ENCODE assay signal across 23 cellular contexts in genomic region chr15:26729581-26729980, GRCh38. TPM values are rescaled to one million over a fixed set of nuclear protein-coding genes. Genes with fewer than 3 reads are reported as not detected.
"Had no signal": no experiment of that assay in that cellular context is flagged by ENCODE, and none has a peak within 500 bp of the region (broad histone marks: within the 10 kb centered on the region; RNA-seq: fewer than 3 reads in every experiment).

No MANE protein-coding gene starts in this region.

- DNase-seq: activated CD4-positive, alpha-beta memory T cell treated with anti-CD3 and anti-CD28 coated beads, Interleukin-2, amount 10 ng/mL, durations not matched to agents 7 days and 5 days; activated CD4-positive, alpha-beta T cell treated with anti-CD3 and anti-CD28 coated beads for 48 hours; activated effector memory CD4-positive, alpha-beta T cell treated with Interleukin-2 at 50 U/mL for 16 hours; activated naive CD4-positive, alpha-beta T cell treated with anti-CD3 and anti-CD28 coated beads for 36 hours; activated naive CD8-positive, alpha-beta T cell treated with anti-CD3 and anti-CD28 coated beads, Interleukin-2, amount 10 ng/mL, durations not matched to agents 7 days and 5 days; activated T-cell treated with anti-CD3 and anti-CD28 coated beads, Interleukin-2, amount 50 U/mL, for 72 hours; amniotic stem cell; effector memory CD4-positive, alpha-beta T cell; hippocampal formation; left ventricle myocardium superior; mammary epithelial cell; midbrain; natural killer cell; small intestine; stimulated activated CD8-positive, alpha-beta memory T cell treated with anti-CD3 and anti-CD28 coated beads, Interleukin-4, amount 100 ng/mL, for 48 hours; stimulated activated naive CD4-positive, alpha-beta T cell; upper lobe of left lung had no signal

- H3K36me3 ChIP-seq: breast epithelium, thoracic aorta, upper lobe of left lung had no signal

- H3K4me3 Mint-ChIP-seq: activated CD4-positive, alpha-beta memory T cell treated with anti-CD3 and anti-CD28 coated beads, Interleukin-2, amount 10 ng/mL, durations not matched to agents 7 days and 5 days; activated naive CD4-positive, alpha-beta T cell treated with anti-CD3 and anti-CD28 coated beads for 36 hours; activated naive CD8-positive, alpha-beta T cell treated with anti-CD3 and anti-CD28 coated beads, Interleukin-2, amount 10 ng/mL, durations not matched to agents 7 days and 5 days; activated T-cell treated with anti-CD3 and anti-CD28 coated beads, Interleukin-2, amount 50 U/mL, for 72 hours; central memory CD8-positive, alpha-beta T cell; natural killer cell had no signal

- H3K27ac Mint-ChIP-seq: activated CD4-positive, alpha-beta memory T cell treated with anti-CD3 and anti-CD28 coated beads, Interleukin-2, amount 10 ng/mL, durations not matched to agents 7 days and 5 days; activated naive CD4-positive, alpha-beta T cell treated with anti-CD3 and anti-CD28 coated beads for 36 hours; activated naive CD8-positive, alpha-beta T cell treated with anti-CD3 and anti-CD28 coated beads, Interleukin-2, amount 10 ng/mL, durations not matched to agents 7 days and 5 days; activated T-cell treated with anti-CD3 and anti-CD28 coated beads, Interleukin-2, amount 50 U/mL, for 72 hours; natural killer cell had no signal

- ATAC-seq: activated T-cell treated with anti-CD3 and anti-CD28 coated beads, Interleukin-2, amount 50 U/mL, for 72 hours; esophagus mucosa; left ventricle myocardium superior; natural killer cell; sciatic nerve had no signal

- H3K27ac ChIP-seq: breast epithelium, thoracic aorta, upper lobe of left lung had no signal

- H3K4me1 Mint-ChIP-seq: activated CD4-positive, alpha-beta memory T cell treated with anti-CD3 and anti-CD28 coated beads, Interleukin-2, amount 10 ng/mL, durations not matched to agents 7 days and 5 days; activated naive CD8-positive, alpha-beta T cell treated with anti-CD3 and anti-CD28 coated beads, Interleukin-2, amount 10 ng/mL, durations not matched to agents 7 days and 5 days; central memory CD8-positive, alpha-beta T cell; natural killer cell had no signal

- H3K27me3 Mint-ChIP-seq: activated CD4-positive, alpha-beta memory T cell treated with anti-CD3 and anti-CD28 coated beads, Interleukin-2, amount 10 ng/mL, durations not matched to agents 7 days and 5 days; activated naive CD8-positive, alpha-beta T cell treated with anti-CD3 and anti-CD28 coated beads, Interleukin-2, amount 10 ng/mL, durations not matched to agents 7 days and 5 days; central memory CD8-positive, alpha-beta T cell had no signal

- H3K9me3 ChIP-seq: thoracic aorta had no signal

- H3K4me3 ChIP-seq: breast epithelium, thoracic aorta, upper lobe of left lung had no signal

- H3K4me1 ChIP-seq: breast epithelium, upper lobe of left lung had no signal

- H3K36me3 Mint-ChIP-seq: activated naive CD8-positive, alpha-beta T cell treated with anti-CD3 and anti-CD28 coated beads, Interleukin-2, amount 10 ng/mL, durations not matched to agents 7 days and 5 days; natural killer cell had no signal

- H3K27me3 ChIP-seq: breast epithelium, upper lobe of left lung had no signal

RNA-seq across cellular contexts. Expression of gene GABRB3, which starts 43.3 kb away (rescaled TPM):
- total RNA-seq: activated CD4-positive, alpha-beta memory T cell treated with anti-CD3 and anti-CD28 coated beads, Interleukin-2, amount 10 ng/mL, durations not matched to agents 7 days and 5 days; activated naive CD8-positive, alpha-beta T cell treated with anti-CD3 and anti-CD28 coated beads, Interleukin-2, amount 10 ng/mL, durations not matched to agents 7 days and 5 days; endothelial cell of umbilical vein; natural killer cell had no signal
- polyA plus RNA-seq: mammary epithelial cell had no signal
